9 cellular contexts compared by ENCODE assay signal in the genomic region with DNA sequence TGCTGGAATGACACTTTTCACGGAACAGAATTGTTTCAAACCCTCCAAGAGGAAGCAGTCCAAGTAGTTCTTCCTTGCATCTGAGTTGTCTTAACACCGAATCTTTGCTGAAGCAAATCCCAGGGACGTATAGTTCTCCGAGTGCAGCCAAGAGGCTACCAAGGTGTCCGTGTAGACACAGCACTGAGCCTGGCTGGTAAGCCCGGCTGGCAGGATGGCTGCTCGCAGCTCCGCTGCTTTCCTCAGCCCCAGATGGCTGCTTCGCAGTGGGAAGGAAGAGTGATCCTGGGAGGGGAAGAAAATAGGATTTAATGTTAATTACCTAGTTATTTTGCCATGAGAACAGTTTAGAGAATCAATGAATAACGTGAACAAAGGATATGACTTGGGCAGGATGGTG.
"Had no signal": no experiment of that assay in that cellular context is flagged by ENCODE, and none has a peak within 500 bp of the region (broad histone marks: within the 10 kb centered on the region; RNA-seq: fewer than 3 reads in every experiment).

No MANE protein-coding gene starts in this region.

- H3K4me2 ChIP-seq: GM23338 had no signal

- DNase-seq: H7, HFFc6, KG1 had no signal

- ATAC-seq: GM23338, HCT116, HepG2, K562 had no signal

- H3K9me3 ChIP-seq: HAP-1 had no signal

- H3K27ac Mint-ChIP-seq: GM23338, HFFc6 had no signal

- H3K9me3 Mint-ChIP-seq: GM23338, HFFc6 had no signal

- H3K4me3 Mint-ChIP-seq: GM23338, HFFc6 had no signal

- H3K36me3 ChIP-seq: HAP-1 had no signal

- H3K27ac ChIP-seq: HL-60 had no signal

- H3K4me1 ChIP-seq: HAP-1 had no signal

- FAIRE-seq: HepG2, K562 had no signal

- H2AFZ ChIP-seq: GM23338 had no signal

- H3K4me3 ChIP-seq: GM23338, HAP-1, K562 had no signal
